Comparison of ENCODE assay signal across 8 cellular contexts in the genomic region with DNA sequence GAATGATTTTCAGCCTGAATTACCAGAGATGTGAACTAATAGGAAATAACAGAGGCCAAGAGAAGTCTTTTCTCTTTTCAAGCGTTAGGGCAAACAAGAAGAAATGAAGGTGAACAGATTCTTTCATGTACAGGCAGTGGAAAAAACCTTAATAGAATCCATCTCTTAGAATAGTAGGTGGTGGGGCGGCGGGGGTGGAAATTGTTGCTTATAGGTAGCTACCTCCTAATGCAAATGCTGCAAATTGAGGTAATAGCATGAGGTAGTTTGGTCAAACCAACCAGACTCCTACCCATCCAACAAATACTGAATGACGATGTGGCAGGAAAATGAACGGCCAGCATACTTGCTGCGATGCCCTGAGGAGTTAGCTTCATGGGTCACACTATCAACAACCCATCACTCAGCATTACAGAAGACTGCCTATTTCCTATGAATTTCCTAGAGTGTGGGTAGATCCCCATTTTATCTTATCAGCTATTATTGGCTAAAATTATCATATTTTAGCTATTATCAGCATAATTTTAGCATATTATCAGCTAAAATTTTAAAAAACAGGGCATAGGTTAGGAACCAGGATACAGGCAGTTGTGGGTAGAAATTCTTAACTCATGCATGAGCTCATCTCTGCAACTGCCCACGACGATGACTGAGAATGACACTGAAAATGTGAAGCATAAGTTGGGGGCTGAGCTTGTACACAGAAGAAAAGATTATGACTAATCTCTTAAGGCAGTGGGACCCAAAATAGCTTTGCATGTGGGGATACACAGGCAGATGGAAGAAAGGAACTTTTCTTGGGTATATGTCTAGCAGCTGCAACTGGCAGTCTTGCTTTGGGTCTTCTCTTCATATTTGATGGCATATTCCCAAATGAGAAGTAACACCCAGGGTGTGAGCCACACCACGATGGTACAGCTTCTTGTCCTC.
DNase-seq lines count a peak whose midpoint lies in the region; ATAC-seq lines count a peak whose summit lies in the region.

No MANE protein-coding gene starts in this region.

- POLR2A ChIA-PET in activated CD4-positive, alpha-beta memory T cell treated with anti-CD3 and anti-CD28 coated beads for 36 hours (lab: Charles Lee): interaction anchor here (1.1 to 2.9 kb wide), 9 partner anchors 14 to 98 kb away, joined by 3 to 20 read pairs (median 6); a partner anchor contains a TSS
- POLR2A ChIA-PET in activated CD4-positive, alpha-beta memory T cell treated with anti-CD3 and anti-CD28 coated beads, Interleukin-2, amount 10 ng/mL, durations not matched to agents 7 days and 5 days (lab: Charles Lee): interaction anchor here (0.6 to 1.9 kb wide), 3 partner anchors 12 to 37 kb away, joined by 4 to 5 read pairs (median 4); no protein-coding TSS in a partner anchor

- H3K36me3 Mint-ChIP-seq in activated CD4-positive, alpha-beta memory T cell treated with anti-CD3 and anti-CD28 coated beads for 36 hours: peaks cover 54% of the 10 kb centered on the region
- H3K36me3 Mint-ChIP-seq in activated CD4-positive, alpha-beta memory T cell treated with anti-CD3 and anti-CD28 coated beads, Interleukin-2, amount 10 ng/mL, durations not matched to agents 7 days and 5 days (ENCODE audit: low read depth): peaks cover 61% of the 10 kb centered on the region
- H3K36me3 Mint-ChIP-seq in activated naive CD4-positive, alpha-beta T cell treated with anti-CD3 and anti-CD28 coated beads, Interleukin-2, amount 50 U/mL, for 24 hours: peaks cover 33% of the 10 kb centered on the region

- H3K9me3 Mint-ChIP-seq in activated CD4-positive, alpha-beta memory T cell treated with anti-CD3 and anti-CD28 coated beads for 36 hours: no peaks in the 10 kb centered on the region
- no peaks in the 10 kb centered on the region for H3K9me3 Mint-ChIP-seq in activated CD4-positive, alpha-beta memory T cell treated with anti-CD3 and anti-CD28 coated beads, Interleukin-2, amount 10 ng/mL, durations not matched to agents 7 days and 5 days
- no peaks in the 10 kb centered on the region for H3K9me3 Mint-ChIP-seq in activated naive CD4-positive, alpha-beta T cell treated with anti-CD3 and anti-CD28 coated beads, Interleukin-2, amount 50 U/mL, for 24 hours

- no peak overlapping the region for H3K4me3 Mint-ChIP-seq in activated CD4-positive, alpha-beta memory T cell treated with anti-CD3 and anti-CD28 coated beads for 36 hours
- H3K4me3 Mint-ChIP-seq in activated CD4-positive, alpha-beta memory T cell treated with anti-CD3 and anti-CD28 coated beads, Interleukin-2, amount 10 ng/mL, durations not matched to agents 7 days and 5 days: no peak overlapping the region
- H3K4me3 Mint-ChIP-seq in activated naive CD4-positive, alpha-beta T cell treated with anti-CD3 and anti-CD28 coated beads, Interleukin-2, amount 50 U/mL, for 24 hours: peak overlapping the region; percentile 42

- intact Hi-C loops in activated CD4-positive, alpha-beta memory T cell treated with anti-CD3 and anti-CD28 coated beads for 36 hours (cut with micrococcal nuclease): loop anchor here (1.0 to 5.0 kb wide), 7 partner anchors 21 to 155 kb away; a partner anchor contains a TSS

- ATAC-seq in HG03039 (IDR thresholded peaks at IDR 0.05; ENCODE audit: unreplicated experiment): peak; percentile 91

- CTCF ChIA-PET in activated CD4-positive, alpha-beta memory T cell treated with anti-CD3 and anti-CD28 coated beads for 36 hours (lab: Charles Lee): interaction anchor here (0.6 to 10.1 kb wide), 13 partner anchors 13 to 1014 kb away, joined by 3 to 146 read pairs (median 4); no protein-coding TSS in a partner anchor
- CTCF ChIA-PET in activated CD4-positive, alpha-beta memory T cell treated with anti-CD3 and anti-CD28 coated beads, Interleukin-2, amount 10 ng/mL, durations not matched to agents 7 days and 5 days (lab: Charles Lee): interaction anchor here (0.8 to 8.6 kb wide), 4 partner anchors 13 to 142 kb away, joined by 3 to 96 read pairs (median 4); no protein-coding TSS in a partner anchor

- H3K27me3 Mint-ChIP-seq in activated CD4-positive, alpha-beta memory T cell treated with anti-CD3 and anti-CD28 coated beads for 36 hours: no peaks in the 10 kb centered on the region
- H3K27me3 Mint-ChIP-seq in activated CD4-positive, alpha-beta memory T cell treated with anti-CD3 and anti-CD28 coated beads, Interleukin-2, amount 10 ng/mL, durations not matched to agents 7 days and 5 days: no peaks in the 10 kb centered on the region
- no peaks in the 10 kb centered on the region for H3K27me3 Mint-ChIP-seq in activated naive CD4-positive, alpha-beta T cell treated with anti-CD3 and anti-CD28 coated beads, Interleukin-2, amount 50 U/mL, for 24 hours

- H3K4me1 Mint-ChIP-seq in activated CD4-positive, alpha-beta memory T cell treated with anti-CD3 and anti-CD28 coated beads for 36 hours (ENCODE audit: low read depth): peaks cover 25% of the 10 kb centered on the region
- peaks cover 11% of the 10 kb centered on the region for H3K4me1 Mint-ChIP-seq in activated CD4-positive, alpha-beta memory T cell treated with anti-CD3 and anti-CD28 coated beads, Interleukin-2, amount 10 ng/mL, durations not matched to agents 7 days and 5 days
- H3K4me1 Mint-ChIP-seq in activated naive CD4-positive, alpha-beta T cell treated with anti-CD3 and anti-CD28 coated beads, Interleukin-2, amount 50 U/mL, for 24 hours: peaks cover 21% of the 10 kb centered on the region

- peak; percentile 77 for DNase-seq in activated CD4-positive, alpha-beta memory T cell treated with anti-CD3 and anti-CD28 coated beads for 36 hours
- no peak for DNase-seq in activated CD4-positive, alpha-beta memory T cell treated with anti-CD3 and anti-CD28 coated beads, Interleukin-2, amount 10 ng/mL, durations not matched to agents 7 days and 5 days
- peak; percentile 30 to 32 for DNase-seq in stimulated activated CD4-positive, alpha-beta T cell treated with anti-CD3 and anti-CD28 coated beads, Interleukin-12 subunit alpha, Interleukin-12 subunit beta, amount 100 ng/mL, for 24 hours (ENCODE audit: low read depth in 2 of 2)
- DNase-seq in amniotic stem cell (lab: John Stamatoyannopoulos, UW): no peak
- no peak for DNase-seq in pons (ENCODE audit: low spot score)
- no peak for DNase-seq in NCI-H1105 treated with DMSO at 0.1 percent for 48 hours (lab: John Stamatoyannopoulos, UW)

- H3K27ac Mint-ChIP-seq in activated CD4-positive, alpha-beta memory T cell treated with anti-CD3 and anti-CD28 coated beads for 36 hours: peak overlapping the region; percentile 24
- no peak overlapping the region for H3K27ac Mint-ChIP-seq in activated CD4-positive, alpha-beta memory T cell treated with anti-CD3 and anti-CD28 coated beads, Interleukin-2, amount 10 ng/mL, durations not matched to agents 7 days and 5 days
- H3K27ac Mint-ChIP-seq in activated naive CD4-positive, alpha-beta T cell treated with anti-CD3 and anti-CD28 coated beads, Interleukin-2, amount 50 U/mL, for 24 hours: peak overlapping the region; percentile 81

Comparison
In these comparisons a context has a peak if more than half of its experiments do, and no peak if none do; other contexts are left out.
1. DNase-seq: peak in activated CD4-positive, alpha-beta memory T cell treated with anti-CD3 and anti-CD28 coated beads for 36 hours (single experiment) and stimulated activated CD4-positive, alpha-beta T cell treated with anti-CD3 and anti-CD28 coated beads, Interleukin-12 subunit alpha, Interleukin-12 subunit beta, amount 100 ng/mL, for 24 hours (2 of 2); none in activated CD4-positive, alpha-beta memory T cell treated with anti-CD3 and anti-CD28 coated beads, Interleukin-2, amount 10 ng/mL, durations not matched to agents 7 days and 5 days (single experiment), amniotic stem cell (single experiment), pons (single experiment) and NCI-H1105 treated with DMSO at 0.1 percent for 48 hours (single experiment).